Comparison of ENCODE assay signal across 21 cellular contexts in genomic region chr18:12257996-12258718, GRCh38. TPM values are rescaled to one million over a fixed set of nuclear protein-coding genes. Genes with fewer than 3 reads are reported as not detected.
A peak's percentile ranks its signal among the peaks of the same experiment; 100 is the strongest.
DNase-seq lines count a peak whose midpoint lies in the region; ATAC-seq and TF ChIP-seq lines count a peak whose summit lies in the region.
"Had no signal": no experiment of that assay in that cellular context is flagged by ENCODE, and none has a peak within 500 bp of the region (broad histone marks: within the 10 kb centered on the region; RNA-seq: fewer than 3 reads in every experiment).

No MANE protein-coding gene starts in this region.

- TF ChIP-seq EP300 in gastroesophageal sphincter (IDR thresholded peaks at IDR 0.05) = no peak

- TF ChIP-seq CTCF in NB4 (IDR thresholded peaks at IDR 0.05; ENCODE audit: low read depth, low read length) (no peak), psoas muscle (IDR thresholded peaks at IDR 0.05) (no peak), BE2C (IDR thresholded peaks at IDR 0.05; ENCODE audit: low read depth, low read length) (no peak), adrenal gland (IDR thresholded peaks at IDR 0.05) (no peak), gastroesophageal sphincter (IDR thresholded peaks at IDR 0.05) (no peak)

- H3K4me3 ChIP-seq in NB4 (ENCODE audit: low read depth, low read length) = peak overlapping the region; percentile 25
- H3K4me3 ChIP-seq in psoas muscle = no peak overlapping the region
- no peak overlapping the region for H3K4me3 ChIP-seq in BE2C (ENCODE audit: low read depth, low read length)
- H3K4me3 ChIP-seq in adrenal gland = no peak overlapping the region
- H3K4me3 ChIP-seq in gastroesophageal sphincter = no peak overlapping the region

- WGBS in psoas muscle, 3 donors = 90 to 95% (median 91%) methylated on average over 21 of the region's 21 CpGs
- 85 to 91% (median 86%) methylated on average over 17 to 21 of the region's 21 CpGs for WGBS in adrenal gland, 4 donors
- 89 to 93% methylated on average over 7 to 14 of the region's 21 CpGs for WGBS in gastroesophageal sphincter (ENCODE audit: low coverage in 1 of 2), 2 donors

- H3K9me3 ChIP-seq in psoas muscle (no peaks in the 10 kb centered on the region), BE2C (no peaks in the 10 kb centered on the region), adrenal gland (replicated peaks in 1 of 3) (no peaks in the 10 kb centered on the region), gastroesophageal sphincter (no peaks in the 10 kb centered on the region)
- H3K9me3 ChIP-seq: SK-N-SH had no signal

- peak overlapping the region; percentile 79 for H3K27ac ChIP-seq in epithelial cell of prostate
- H3K27ac ChIP-seq in psoas muscle = peak overlapping the region; percentile 63
- H3K27ac ChIP-seq in adrenal gland = no peak overlapping the region
- no peak overlapping the region for H3K27ac ChIP-seq in gastroesophageal sphincter

- no peaks in the 10 kb centered on the region for H3K4me1 ChIP-seq in psoas muscle
- H3K4me1 ChIP-seq in BE2C = no peaks in the 10 kb centered on the region
- peaks cover 0 to 13% of the 10 kb centered on the region in 2 donors for H3K4me1 ChIP-seq in adrenal gland (replicated peaks in 1 of 2)
- H3K4me1 ChIP-seq in gastroesophageal sphincter = peaks cover 0 to 20% (median 16%) of the 10 kb centered on the region in 3 donors

- H3K36me3 ChIP-seq in psoas muscle (ENCODE audit: insufficient read depth in 1 of 2, low read depth in 1 of 2) (no peaks in the 10 kb centered on the region), BE2C (no peaks in the 10 kb centered on the region), adrenal gland (replicated peaks in 1 of 2) (no peaks in the 10 kb centered on the region), gastroesophageal sphincter (no peaks in the 10 kb centered on the region)

- peak; percentile 28 for DNase-seq in ELF-1 (ENCODE audit: low read depth, low spot score)
- peak; percentile 79 for DNase-seq in NB4 (ENCODE audit: low read depth)
- DNase-seq in epithelial cell of prostate (ENCODE audit: low read depth, low spot score) = peak; percentile 34
- DNase-seq in psoas muscle = peak in 1 of 2 donors; percentile 47
- DNase-seq in BE2C = no peak
- no peak for DNase-seq in adrenal gland
- DNase-seq in EL = no peak
- DNase-seq: AML-193; CD8-positive, alpha-beta memory T cell; DMS 273 treated with DMSO at 0.1 percent for 48 hours; NCI-H1048; NCI-H2107; NCI-H345; NCI-H69; NK-92 treated with Interleukin-12 subunit alpha and Interleukin-12 subunit beta, amount 100 ng/mL, for 24 hours; PC-3; SK-N-SH had no signal

- TF ChIP-seq POLR2A in NB4 (IDR thresholded peaks at IDR 0.05; ENCODE audit: extremely low read depth, insufficient read length) (no peak), adrenal gland (IDR thresholded peaks at IDR 0.05) (no peak), gastroesophageal sphincter (IDR thresholded peaks at IDR 0.05) (no peak)

- ATAC-seq in psoas muscle (peak in 3 of 4 donors; percentile 15 to 25 (median 18)), gastroesophageal sphincter (no peak)
- ATAC-seq: PC-3 had no signal

- intact Hi-C loops in psoas muscle (cut with DNase I) (no loop called here), adrenal gland (cut with DNase I) (no loop called here)

- H3K27me3 ChIP-seq in psoas muscle (ENCODE audit: insufficient read depth in 3 of 3, low read length in 2 of 3) (peaks cover 0 to 50% (median 10%) of the 10 kb centered on the region in 3 donors), BE2C (peaks cover 17% of the 10 kb centered on the region), adrenal gland (peaks cover 26% of the 10 kb centered on the region), gastroesophageal sphincter (peaks cover 25% of the 10 kb centered on the region)

RNA-seq across cellular contexts. Expression of gene CIDEA, which starts 4.0 kb away (rescaled TPM):
- total RNA-seq in psoas muscle = under 1 TPM in 1 of 4 donors, not detected in 3; 0.42 TPM
- 1 to 10 TPM in 2 of 3 donors, under 1 TPM in 1; 0.38 to 2.7 (median 1.0) TPM for polyA plus RNA-seq in psoas muscle
- not detected for polyA plus RNA-seq in BE2C (2012; ENCODE audit: insufficient read depth, insufficient read length, low read depth)
- total RNA-seq in adrenal gland = 1 to 10 TPM in 3 of 8 donors, under 1 TPM in 3, not detected in 2; 0.23 to 1.2 (median 0.98) TPM
- 10 to 100 TPM in 1 of 3 donors, under 1 TPM in 2; 0.33 to 18.5 (median 0.80) TPM for polyA plus RNA-seq in adrenal gland
- total RNA-seq in gastroesophageal sphincter = 1 to 10 TPM in 1 of 4 donors, under 1 TPM in 2, not detected in 1; 0.31 to 5.1 (median 0.59) TPM
- total RNA-seq: CD8-positive, alpha-beta memory T cell; Daoy; H4; LHCN-M2; PC-3 had no signal
- polyA plus RNA-seq: CD8-positive, alpha-beta memory T cell; SK-N-SH had no signal

RNA-seq across cellular contexts. Expression of gene TUBB6, which starts 49.9 kb away (rescaled TPM):
- 10 to 100 TPM; 12.5 to 25.3 (median 18.5) TPM for total RNA-seq in psoas muscle
- 10 to 100 TPM; 17.4 to 46.7 (median 23.6) TPM for polyA plus RNA-seq in psoas muscle
- 84.6 TPM for polyA plus RNA-seq in BE2C (2012; ENCODE audit: insufficient read depth, insufficient read length, low read depth)
- total RNA-seq in adrenal gland = 10 to 100 TPM; 15.7 to 90.8 (median 39.5) TPM
- 10 to 100 TPM; 26.6 to 82.9 (median 46.5) TPM for polyA plus RNA-seq in adrenal gland
- total RNA-seq in gastroesophageal sphincter = 100 to 1,000 TPM; 398 to 983 (median 654) TPM

Comparison
In these comparisons a context has a peak if more than half of its experiments do, and no peak if none do; other contexts are left out.
1. DNase-seq: peak in ELF-1 (single experiment), NB4 (single experiment) and epithelial cell of prostate (single experiment); none in BE2C (single experiment), adrenal gland (0 of 7) and EL (single experiment).
2. H3K27ac ChIP-seq: peak in epithelial cell of prostate (single experiment) and psoas muscle (single experiment); none in adrenal gland (0 of 5) and gastroesophageal sphincter (0 of 4).
3. RNA of gene TUBB6, which starts 49.9 kb away (total RNA-seq): 398 to 983 TPM in gastroesophageal sphincter; 15.7 to 90.8 TPM in adrenal gland and 12.5 to 25.3 TPM in psoas muscle; every median in the first group is over 4 times any median in the second.